Comparison of ENCODE assay signal across 9 cellular contexts in genomic region chr11:63667993-63668392, GRCh38. TPM values are rescaled to one million over a fixed set of nuclear protein-coding genes. Genes with fewer than 3 reads are reported as not detected.
DNase-seq lines count a peak whose midpoint lies in the region; FAIRE-seq and TF ChIP-seq lines count a peak whose summit lies in the region.
"Had no signal": no experiment of that assay in that cellular context is flagged by ENCODE, and none has a peak within 500 bp of the region (broad histone marks: within the 10 kb centered on the region; RNA-seq: fewer than 3 reads in every experiment).

No MANE protein-coding gene starts in this region.

- no peaks in the 10 kb centered on the region for H3K27me3 Mint-ChIP-seq in MCF 10A (ENCODE audit: insufficient read depth, unreplicated experiment)
- peaks cover 3% of the 10 kb centered on the region for H3K27me3 Mint-ChIP-seq in nephron (ENCODE audit: low read depth)

- H3K27me3 ChIP-seq in BJ (ENCODE audit: control insufficient read depth, insufficient read depth, low read length) (no peaks in the 10 kb centered on the region), vagina (no peaks in the 10 kb centered on the region)

- H3K4me3 ChIP-seq in BJ (ENCODE audit: low read depth, low read length) (no peak overlapping the region), vagina (no peak overlapping the region)

- DNase-seq in BJ (ENCODE audit: low read depth) (peak; percentile 89), HTR-8/SVneo (ENCODE audit: insufficient read length, low spot score) (peak; percentile 67), MCF 10A (ENCODE audit: unreplicated experiment) (peak; percentile 81), NCI-H2196 treated with DMSO at 0.1 percent for 48 hours (lab: John Stamatoyannopoulos, UW; ENCODE audit: unreplicated experiment) (no peak), head of caudate nucleus (no peak), vagina (ENCODE audit: extremely low spot score in 2 of 2) (no peak), NCI-H2227 (lab: John Stamatoyannopoulos, UW; ENCODE audit: unreplicated experiment) (no peak)
- DNase-seq: activated gamma-delta T cell treated with Interleukin-2 at 50 U/mL for 16 hours had no signal

- H3K36me3 Mint-ChIP-seq in MCF 10A (ENCODE audit: insufficient read depth, unreplicated experiment) = peaks cover 36% of the 10 kb centered on the region
- peaks cover 9% of the 10 kb centered on the region for H3K36me3 Mint-ChIP-seq in nephron (ENCODE audit: low read depth)

- CTCF ChIA-PET in BJ (lab: Yijun Ruan, JAX) (interaction anchor here (1.6 kb wide), 1 partner anchor 70 kb away, joined by 3 read pairs; no protein-coding TSS in a partner anchor), MCF 10A (lab: Yijun Ruan, JAX) (interaction anchor here (0.6 to 1.5 kb wide), 5 partner anchors 14 to 63 kb away, joined by 3 to 8 read pairs (median 4); no protein-coding TSS in a partner anchor)

- no peak for FAIRE-seq in HTR-8/SVneo (lab: Jason Lieb, UNC)

- H3K36me3 ChIP-seq in BJ (ENCODE audit: control insufficient read depth, insufficient read depth, low read length) = no peaks in the 10 kb centered on the region
- no peaks in the 10 kb centered on the region for H3K36me3 ChIP-seq in vagina

- TF ChIP-seq CTCF in BJ (IDR thresholded peaks at IDR 0.05; ENCODE audit: insufficient read depth, low read depth, low read length) (no peak), MCF 10A (IDR thresholded peaks at IDR 0.05; ENCODE audit: unreplicated experiment) (no peak), nephron (IDR thresholded peaks at IDR 0.05; ENCODE audit: unreplicated experiment in 3 of 3) (no peak), vagina (IDR thresholded peaks at IDR 0.05) (no peak)

- no TSS peak for BruUV-seq in MCF 10A (replicated peaks; lab: Mats Ljungman, UMichigan)

- no peak overlapping the region for H3K27ac ChIP-seq in vagina

- H3K4me1 Mint-ChIP-seq in MCF 10A (ENCODE audit: insufficient read depth, unreplicated experiment) = peaks cover 32% of the 10 kb centered on the region
- peaks cover 23% of the 10 kb centered on the region for H3K4me1 Mint-ChIP-seq in nephron

- peaks cover 77% of the 10 kb centered on the region for H3K4me1 ChIP-seq in vagina

- TF ChIP-seq POLR2A in vagina (IDR thresholded peaks at IDR 0.05) = no peak

- no peaks in the 10 kb centered on the region for H3K9me3 ChIP-seq in vagina

- H3K27ac Mint-ChIP-seq in MCF 10A (ENCODE audit: low read depth, unreplicated experiment) (peak overlapping the region; percentile 79), nephron (no peak overlapping the region)

- H3K4me3 Mint-ChIP-seq in MCF 10A (ENCODE audit: unreplicated experiment) = peak overlapping the region; percentile 84
- peak overlapping the region; percentile 7 to 66 (median 17) for H3K4me3 Mint-ChIP-seq in nephron

- POLR2A ChIA-PET in BJ (lab: Charles Lee) = no interaction called here
- POLR2A ChIA-PET in MCF 10A (lab: Yijun Ruan, JAX) = interaction anchor here (1.0 to 12.9 kb wide), 4 partner anchors 9 to 25 kb away, joined by 3 to 270 read pairs (median 6); partner anchors contain the start of gene RTN3

- H3K9me3 Mint-ChIP-seq in MCF 10A (ENCODE audit: unreplicated experiment) (no peaks in the 10 kb centered on the region), nephron (no peaks in the 10 kb centered on the region)

- intact Hi-C loops in MCF 10A (cut with micrococcal nuclease) (no loop called here), head of caudate nucleus (cut with DNase I) (no loop called here), vagina (cut with DNase I) (no loop called here)

RNA-seq across cellular contexts. Expression of gene ATL3, which starts 3.2 kb away (rescaled TPM):
- 36.1 and 64.8 TPM in 2 replicates for polyA plus RNA-seq in BJ (2011; rRNA removed)
- polyA minus RNA-seq in BJ (2011; rRNA and poly(A)+ RNA removed) = 49.8 and 61.1 TPM in 2 replicates
- total RNA-seq in MCF 10A (2022) (74.0 and 77.1 TPM in 2 replicates), vagina (72.2 TPM)

RNA-seq across cellular contexts. Expression of gene RTN3, which starts 13.3 kb away (rescaled TPM):
- polyA plus RNA-seq in BJ (2011; rRNA removed) = 91.4 and 164 TPM in 2 replicates
- 67.8 and 88.1 TPM in 2 replicates for polyA minus RNA-seq in BJ (2011; rRNA and poly(A)+ RNA removed)
- total RNA-seq in MCF 10A (2022) (95.4 and 129 TPM in 2 replicates), vagina (75.1 TPM)

RNA-seq across cellular contexts. Expression of gene PLAAT3, which starts 53.8 kb away (rescaled TPM):
- 12.5 and 17.6 TPM in 2 replicates for polyA plus RNA-seq in BJ (2011; rRNA removed)
- 5.3 and 13.8 TPM in 2 replicates for polyA minus RNA-seq in BJ (2011; rRNA and poly(A)+ RNA removed)
- total RNA-seq in MCF 10A (2022) (3.6 and 3.9 TPM in 2 replicates), vagina (17.2 TPM)

Comparison
In these comparisons a context has a peak if more than half of its experiments do, and no peak if none do; other contexts are left out.
1. DNase-seq: peak in BJ (single experiment), HTR-8/SVneo (single experiment) and MCF 10A (single experiment); none in NCI-H2196 treated with DMSO at 0.1 percent for 48 hours (single experiment), head of caudate nucleus (0 of 42), vagina (0 of 2) and NCI-H2227 (single experiment).